14 cellular contexts compared by ENCODE assay signal in the genomic region with DNA sequence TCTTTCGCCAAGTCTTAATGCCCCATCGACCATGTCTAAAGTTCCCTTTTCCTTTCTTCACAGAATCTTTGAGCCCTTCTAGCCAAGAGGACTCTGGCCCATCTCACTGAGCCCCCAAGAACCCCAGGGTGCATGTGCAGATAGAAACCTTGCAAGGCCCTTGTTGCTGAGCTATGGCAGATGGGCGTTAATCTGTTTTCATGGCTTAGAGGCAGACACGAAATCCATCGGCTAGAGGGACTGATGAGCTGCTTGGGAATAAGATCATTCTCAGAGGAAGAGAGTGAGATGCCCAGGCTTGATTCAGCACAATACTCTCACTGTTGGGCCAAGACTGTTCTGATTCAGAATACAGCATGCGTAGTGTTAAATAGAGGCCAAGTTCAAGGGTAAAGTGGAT.
DNase-seq lines count a peak whose midpoint lies in the region; TF ChIP-seq lines count a peak whose summit lies in the region.
"Had no signal": no experiment of that assay in that cellular context is flagged by ENCODE, and none has a peak within 500 bp of the region (broad histone marks: within the 10 kb centered on the region; RNA-seq: fewer than 3 reads in every experiment).

No MANE protein-coding gene starts in this region.

- DNase-seq in D341Med (ENCODE audit: low spot score) (peak; percentile 73), NCI-H524 (lab: John Stamatoyannopoulos, UW) (peak; percentile 80 to 91), WERI-Rb-1 (peak; percentile 86), osteoblast (ENCODE audit: insufficient read length, low spot score, missing footprints) (peak; percentile 42), coronary artery (ENCODE audit: low spot score) (no peak), ACHN (no peak)
- no peak for DNase-seq in activated CD4-positive, CD25-positive, alpha-beta regulatory T cell (lab: John Stamatoyannopoulos, UW)
- DNase-seq: 8988T; Calu3; CD8-positive, alpha-beta T cell; GOT3; H7; HFFc6 had no signal

- in situ Hi-C loops in ACHN (cut with HindIII; ENCODE audit: low pct_ligation_motif_present, low pct_unique_long_range_greater_than_20kb, low sequenced_read_pairs): no loop called here

- H3K4me3 ChIP-seq in WERI-Rb-1 (ENCODE audit: low read depth, low read length): peak overlapping the region; percentile 11
- no peak overlapping the region for H3K4me3 ChIP-seq in osteoblast (ENCODE audit: insufficient read depth, low read length)
- no peak overlapping the region for H3K4me3 ChIP-seq in coronary artery
- H3K4me3 ChIP-seq: BLaER1 treated with 17β-estradiol and CSF1 and Interleukin-3, amounts not matched to agents 10 nM and 100 nM had no signal

- H3K9me3 ChIP-seq in WERI-Rb-1 (ENCODE audit: severe bottlenecking): no peaks in the 10 kb centered on the region
- H3K9me3 ChIP-seq in osteoblast (ENCODE audit: low read depth, low read length): peaks cover 5% of the 10 kb centered on the region
- H3K9me3 ChIP-seq: BLaER1 treated with 17β-estradiol and CSF1 and Interleukin-3, amounts not matched to agents 10 nM and 100 nM had no signal

- H3K4me2 ChIP-seq in osteoblast (ENCODE audit: insufficient read depth, low read length): no peak overlapping the region
- H3K4me2 ChIP-seq: BLaER1 treated with 17β-estradiol and CSF1 and Interleukin-3, amounts not matched to agents 10 nM and 100 nM had no signal

- H3K36me3 ChIP-seq in WERI-Rb-1 (no peaks in the 10 kb centered on the region), osteoblast (ENCODE audit: insufficient read depth, low read length) (no peaks in the 10 kb centered on the region)
- H3K36me3 ChIP-seq: BLaER1 treated with 17β-estradiol and CSF1 and Interleukin-3, amounts not matched to agents 10 nM and 100 nM had no signal

- H4K20me1 ChIP-seq in osteoblast (ENCODE audit: insufficient read depth, low read length): no peaks in the 10 kb centered on the region
- H4K20me1 ChIP-seq: BLaER1 treated with 17β-estradiol and CSF1 and Interleukin-3, amounts not matched to agents 10 nM and 100 nM had no signal

- TF ChIP-seq CTCF in WERI-Rb-1 (IDR thresholded peaks at IDR 0.05; ENCODE audit: low read depth, low read length) (no peak), osteoblast (IDR thresholded peaks at IDR 0.05; ENCODE audit: extremely low read depth, low read depth, low read length) (no peak), coronary artery (IDR thresholded peaks at IDR 0.05) (no peak)

- H3K27ac ChIP-seq in WERI-Rb-1 (peak overlapping the region; percentile 78), osteoblast (ENCODE audit: low read depth, low read length) (no peak overlapping the region), coronary artery (no peak overlapping the region)
- H3K27ac ChIP-seq: BLaER1 treated with 17β-estradiol and CSF1 and Interleukin-3, amounts not matched to agents 10 nM and 100 nM had no signal

- no peaks in the 10 kb centered on the region for H3K27me3 ChIP-seq in WERI-Rb-1 (ENCODE audit: insufficient read depth, low read depth, severe bottlenecking)
- H3K27me3 ChIP-seq in osteoblast (ENCODE audit: insufficient read depth, low read length): no peaks in the 10 kb centered on the region
- H3K27me3 ChIP-seq: BLaER1 treated with 17β-estradiol and CSF1 and Interleukin-3, amounts not matched to agents 10 nM and 100 nM had no signal

- H3K4me1 ChIP-seq in osteoblast (ENCODE audit: insufficient read depth, low read length): no peaks in the 10 kb centered on the region
- H3K4me1 ChIP-seq: BLaER1 treated with 17β-estradiol and CSF1 and Interleukin-3, amounts not matched to agents 10 nM and 100 nM had no signal

- no peak overlapping the region for H2AFZ ChIP-seq in osteoblast (ENCODE audit: low read length)

- H3K79me2 ChIP-seq in osteoblast (ENCODE audit: insufficient read depth, low read length): no peaks in the 10 kb centered on the region

Comparison
In these comparisons a context has a peak if more than half of its experiments do, and no peak if none do; other contexts are left out.
1. DNase-seq: peak in D341Med (single experiment), NCI-H524 (2 of 2), WERI-Rb-1 (single experiment) and osteoblast (single experiment); none in activated CD4-positive, CD25-positive, alpha-beta regulatory T cell (0 of 4), coronary artery (single experiment) and ACHN (single experiment).